ENCODE assay signal across 8 cellular contexts in genomic region chr19:17470204-17470841, GRCh38. TPM values are rescaled to one million over a fixed set of nuclear protein-coding genes. Genes with fewer than 3 reads are reported as not detected.
DNase-seq lines count a peak whose midpoint lies in the region; ATAC-seq and TF ChIP-seq lines count a peak whose summit lies in the region.

Gene SLC27A1 (plus strand): TSS chr19:17470524. CDS start chr19:17470541, 17 bp downstream.

- H4K8ac ChIP-seq in mesendoderm (ENCODE audit: low read depth, low read length), result no peak within 1 kb of the TSS

- H3K79me2 ChIP-seq in mesendoderm (ENCODE audit: control insufficient read depth, insufficient read depth, low read length), result no peaks in the 10 kb centered on the region

- no peak for TF ChIP-seq CTCF in CD8-positive, alpha-beta T cell (IDR thresholded peaks at IDR 0.05)
- no peak for TF ChIP-seq CTCF in endodermal cell (conservative IDR thresholded peaks at IDR 0.05)

- H3K9me3 ChIP-seq in CD8-positive, alpha-beta T cell (ENCODE audit: low read length), result no peaks in the 10 kb centered on the region
- H3K9me3 ChIP-seq in endodermal cell (ENCODE audit: control insufficient read depth, low read length), result no peaks in the 10 kb centered on the region

- no peak within 1 kb of the TSS for H4K5ac ChIP-seq in mesendoderm (ENCODE audit: low read length)

- H3K4me1 ChIP-seq in CD8-positive, alpha-beta T cell (ENCODE audit: insufficient read depth, low read length), result peaks cover 22% of the 10 kb centered on the region
- H3K4me1 ChIP-seq in endodermal cell (ENCODE audit: control insufficient read depth, insufficient read depth, low read length), result no peaks in the 10 kb centered on the region
- no peaks in the 10 kb centered on the region for H3K4me1 ChIP-seq in mesendoderm (ENCODE audit: control insufficient read depth, low read depth, low read length)

- H3K4me3 Mint-ChIP-seq in CD8-positive, alpha-beta T cell, result peak within 1 kb of the TSS; percentile 93
- H3K4me3 Mint-ChIP-seq in endodermal cell, result peak within 1 kb of the TSS; percentile 68

- peak within 1 kb of the TSS; percentile 100 for H3K4me2 ChIP-seq in mesendoderm (ENCODE audit: low read length)

- H3K4ac ChIP-seq in mesendoderm (ENCODE audit: low read depth, low read length), result no peak within 1 kb of the TSS

- no peak within 1 kb of the TSS for H3K23ac ChIP-seq in mesendoderm (ENCODE audit: low read length)

- POLR2A ChIA-PET in CD8-positive, alpha-beta T cell (lab: Charles Lee), result interaction anchor here (1.2 to 1.5 kb wide), 2 partner anchors 50 to 51 kb away, joined by 3 to 4 read pairs; partner anchors contain the start of gene MVB12A

- peak within 1 kb of the TSS; percentile 43 for H3K18ac ChIP-seq in mesendoderm (ENCODE audit: low read length)

- H2AK5ac ChIP-seq in mesendoderm (ENCODE audit: low read length), result no peak within 1 kb of the TSS

- H3K4me1 Mint-ChIP-seq in CD8-positive, alpha-beta T cell (ENCODE audit: low read depth), result peaks cover 33% of the 10 kb centered on the region
- peaks cover 21% of the 10 kb centered on the region for H3K4me1 Mint-ChIP-seq in endodermal cell

- H3K27me3 ChIP-seq in CD8-positive, alpha-beta T cell (ENCODE audit: insufficient read depth, low read length), result no peaks in the 10 kb centered on the region
- H3K27me3 ChIP-seq in endodermal cell (ENCODE audit: control insufficient read depth, insufficient read depth, low read length, poor library complexity, severe bottlenecking) (no peaks in the 10 kb centered on the region), mesendoderm (ENCODE audit: insufficient read depth, low read length, poor library complexity) (no peaks in the 10 kb centered on the region)

- DNase-seq in CD8-positive, alpha-beta T cell, result peak; percentile 77 to 93 (median 90)
- DNase-seq in HPDE6-E6E7 (ENCODE audit: extremely low spot score) (peak; percentile 95), NK-92 (lab: John Stamatoyannopoulos, UW; ENCODE audit: unreplicated experiment) (peak; percentile 53), endodermal cell (peak; percentile 100), mesendoderm (peak; percentile 99)
- DNase-seq in activated CD8-positive, alpha-beta memory T cell treated with anti-CD3 and anti-CD28 coated beads, Interleukin-2, amount 50 U/mL, for 24 hours (ENCODE audit: extremely low read depth), result peak; percentile 84
- DNase-seq in stimulated activated CD8-positive, alpha-beta memory T cell treated with anti-CD3 and anti-CD28 coated beads, Interleukin-12 subunit alpha, Interleukin-12 subunit beta, amount 100 ng/mL, for 24 hours (ENCODE audit: extremely low read depth), result peak; percentile 79

- H2BK5ac ChIP-seq in mesendoderm (ENCODE audit: low read length), result peak within 1 kb of the TSS; percentile 88

- H3K27ac Mint-ChIP-seq in CD8-positive, alpha-beta T cell, result peak within 1 kb of the TSS; percentile 89
- H3K27ac Mint-ChIP-seq in endodermal cell, result peak within 1 kb of the TSS; percentile 96

- no peaks in the 10 kb centered on the region for H3K36me3 ChIP-seq in CD8-positive, alpha-beta T cell (ENCODE audit: insufficient read depth, low read length)
- H3K36me3 ChIP-seq in endodermal cell (ENCODE audit: control insufficient read depth, insufficient read depth, low read length), result no peaks in the 10 kb centered on the region
- no peaks in the 10 kb centered on the region for H3K36me3 ChIP-seq in mesendoderm (ENCODE audit: control insufficient read depth, insufficient read depth, low read length)

- H3K27ac ChIP-seq in CD8-positive, alpha-beta T cell (ENCODE audit: low read depth, low read length), result peak within 1 kb of the TSS; percentile 45
- peak within 1 kb of the TSS; percentile 66 for H3K27ac ChIP-seq in endodermal cell (ENCODE audit: low read depth, low read length)
- peak within 1 kb of the TSS; percentile 63 for H3K27ac ChIP-seq in mesendoderm (ENCODE audit: low read depth, low read length)

- H3K79me1 ChIP-seq in mesendoderm (ENCODE audit: low read length), result no peaks in the 10 kb centered on the region

- H3K27me3 Mint-ChIP-seq in CD8-positive, alpha-beta T cell (ENCODE audit: low read depth), result no peaks in the 10 kb centered on the region
- H3K27me3 Mint-ChIP-seq in endodermal cell (ENCODE audit: insufficient read depth), result peaks cover 18% of the 10 kb centered on the region

- peaks cover 3% of the 10 kb centered on the region for H3K36me3 Mint-ChIP-seq in CD8-positive, alpha-beta T cell
- H3K36me3 Mint-ChIP-seq in endodermal cell (ENCODE audit: low read depth), result peaks cover 6% of the 10 kb centered on the region

- WGBS in endodermal cell (ENCODE audit: insufficient coverage in 1 of 2, insufficient read length in 1 of 2), 2 experiments, result 0% methylated on average over 18 to 59 of the region's 61 CpGs
- WGBS in mesendoderm (ENCODE audit: extremely low coverage, insufficient coverage, low lambda C conversion rate), result no CpG with 5 or more reads among the region's 61 CpGs

- intact Hi-C loops in CD8-positive, alpha-beta T cell (cut with DNase I, micrococcal nuclease), result loop anchor here (1.0 kb wide), 5 partner anchors 17 to 85 kb away; partner anchors contain the start of gene COLGALT1 (in 1 of the 2)

- H3K56ac ChIP-seq in mesendoderm (ENCODE audit: low read length), result peak within 1 kb of the TSS; percentile 93

- H3K9me3 Mint-ChIP-seq in CD8-positive, alpha-beta T cell, result no peaks in the 10 kb centered on the region
- no peaks in the 10 kb centered on the region for H3K9me3 Mint-ChIP-seq in endodermal cell

- no peak within 1 kb of the TSS for H2BK120ac ChIP-seq in mesendoderm (ENCODE audit: low read depth, low read length)

- ATAC-seq in CD8-positive, alpha-beta T cell, result peak; percentile 74
- ATAC-seq in GM19463 (IDR thresholded peaks at IDR 0.05; ENCODE audit: unreplicated experiment), result peak; percentile 79

- peak within 1 kb of the TSS; percentile 62 for H3K4me3 ChIP-seq in CD8-positive, alpha-beta T cell (ENCODE audit: low read depth, low read length)
- H3K4me3 ChIP-seq in endodermal cell (ENCODE audit: low read length) (peak within 1 kb of the TSS; percentile 80), mesendoderm (ENCODE audit: low read length) (peak within 1 kb of the TSS; percentile 69)

- no peak within 1 kb of the TSS for H2BK15ac ChIP-seq in mesendoderm (replicated peaks; ENCODE audit: low read depth)

- peak within 1 kb of the TSS; percentile 52 for H3K9ac ChIP-seq in endodermal cell (ENCODE audit: extremely low read depth, low read length, poor library complexity, severe bottlenecking)
- H3K9ac ChIP-seq in mesendoderm (ENCODE audit: low read length), result peak within 1 kb of the TSS; percentile 78

- CTCF ChIA-PET in CD8-positive, alpha-beta T cell (lab: Charles Lee), result interaction anchor here (1.1 kb wide), 1 partner anchor 26 kb away, joined by 4 read pairs; no protein-coding TSS in a partner anchor

RNA-seq across cellular contexts. Expression of gene SLC27A1, which starts in this region (rescaled TPM):
- total RNA-seq in CD8-positive, alpha-beta T cell, result 1 to 10 TPM; 8.1 to 9.4 TPM
- 10 to 100 TPM; 11.8 to 16.9 TPM for total RNA-seq in endodermal cell
- 15.4 TPM for polyA plus RNA-seq in endodermal cell (2013, experiment 1 of 2)
- 12.7 TPM for polyA plus RNA-seq in endodermal cell (2013, experiment 2 of 2)
- 2.0 TPM for polyA plus RNA-seq in mesendoderm (2013, experiment 1 of 2)
- polyA plus RNA-seq in mesendoderm (2013, experiment 2 of 2), result 1.8 TPM

Comparison
In these comparisons a context has a peak if more than half of its experiments do, and no peak if none do; other contexts are left out.
1. Peak in every context shown above with its lines: DNase-seq, ATAC-seq, H3K4me3 ChIP-seq and H3K27ac ChIP-seq.